In genomic region chr12:30438526-30439120, GRCh38 we compare ENCODE assay signal across 15 cellular contexts.
DNase-seq lines count a peak whose midpoint lies in the region; ATAC-seq, FAIRE-seq and TF ChIP-seq lines count a peak whose summit lies in the region.
"Had no signal": no experiment of that assay in that cellular context is flagged by ENCODE, and none has a peak within 500 bp of the region (broad histone marks: within the 10 kb centered on the region; RNA-seq: fewer than 3 reads in every experiment).

No MANE protein-coding gene starts in this region.

- H3K27me3 ChIP-seq in pancreas = no peaks in the 10 kb centered on the region

- 47 to 51% methylated on average over 2 of the region's 2 CpGs for WGBS in pancreas, 2 donors

- intact Hi-C loops in pancreas (cut with DNase I) = no loop called here

- TF ChIP-seq CTCF in LNCaP clone FGC (IDR thresholded peaks at IDR 0.05; ENCODE audit: control insufficient read depth, extremely low read depth, insufficient read depth) (no peak), pancreas (IDR thresholded peaks at IDR 0.05) (no peak)

- DNase-seq in NCI-H524 (lab: John Stamatoyannopoulos, UW) = peak; percentile 16 to 70
- DNase-seq in NCI-H524 treated with DMSO at 0.1 percent for 48 hours (lab: John Stamatoyannopoulos, UW) = no peak
- DNase-seq in LNCaP clone FGC (ENCODE audit: low read depth) = peak; percentile 67
- no peak for DNase-seq in pancreas
- no peak for DNase-seq in activated effector memory CD4-positive, alpha-beta T cell treated with anti-CD3 and anti-CD28 coated beads, Interleukin-2, amount 50 U/mL, for 16 hours
- DNase-seq: C1 segment of cervical spinal cord, EL, HFFc6, Kasumi-1, NCI-H1436, NCI-H446 treated with DMSO at 0.1 percent for 48 hours, T-cell had no signal

- no peak for FAIRE-seq in pancreas (lab: Jason Lieb, UNC)
- FAIRE-seq: H1 had no signal

- H3K4me3 ChIP-seq in LNCaP clone FGC (ENCODE audit: low read depth, low read length) = no peak overlapping the region
- H3K4me3 ChIP-seq in pancreas = no peak overlapping the region

- ATAC-seq in SK-N-SH treated with all-trans-retinoic acid at 6 μM for 48 hours (no peak), pancreas (peak; percentile 28 to 77 (median 61)), HG02938 (IDR thresholded peaks at IDR 0.05; ENCODE audit: unreplicated experiment) (no peak)
- ATAC-seq: T-cell had no signal

- H3K4me1 ChIP-seq in pancreas = peaks cover 0 to 13% (median 0%) of the 10 kb centered on the region in 3 donors

- H3K36me3 ChIP-seq in pancreas = no peaks in the 10 kb centered on the region

- no peaks in the 10 kb centered on the region for H3K9me3 ChIP-seq in pancreas

- H3K27ac ChIP-seq in pancreas = peak overlapping the region in 2 of 4 donors; percentile 6 to 42

TF ChIP-seq in SK-N-SH treated with all-trans-retinoic acid at 6 μM for 48 hours, 23 proteins besides CTCF, POLR2A, EP300 and RAD21:
- TF ChIP-seq ZFP30 (CRISPR knock-in tag; IDR thresholded peaks at IDR 0.05) (no peak), RARB (CRISPR knock-in tag; IDR thresholded peaks at IDR 0.05) (no peak), CREB5 (CRISPR knock-in tag; IDR thresholded peaks at IDR 0.05; ENCODE audit: low read depth) (no peak), ISL1 (CRISPR knock-in tag; IDR thresholded peaks at IDR 0.05) (peak; percentile 78), ZNF565 (CRISPR knock-in tag; conservative IDR thresholded peaks at IDR 0.05; ENCODE audit: low read depth) (no peak), CSRNP3 (CRISPR knock-in tag; IDR thresholded peaks at IDR 0.05) (no peak), GLIS3 (CRISPR knock-in tag; IDR thresholded peaks at IDR 0.05) (no peak), ARNTL (CRISPR knock-in tag; IDR thresholded peaks at IDR 0.05; ENCODE audit: borderline replicate concordance, low read depth) (no peak), TOX (CRISPR knock-in tag; IDR thresholded peaks at IDR 0.05; ENCODE audit: borderline replicate concordance) (no peak), BACH2 (CRISPR knock-in tag; IDR thresholded peaks at IDR 0.05; ENCODE audit: borderline replicate concordance) (no peak), TCF4 (CRISPR knock-in tag; IDR thresholded peaks at IDR 0.05; ENCODE audit: borderline replicate concordance) (peak; percentile 61), ZNF70 (CRISPR knock-in tag; IDR thresholded peaks at IDR 0.05) (no peak), OSR1 (CRISPR knock-in tag; IDR thresholded peaks at IDR 0.05) (no peak), SNAI2 (CRISPR knock-in tag; IDR thresholded peaks at IDR 0.05) (no peak)
- TF ChIP-seq, protein P1, sequence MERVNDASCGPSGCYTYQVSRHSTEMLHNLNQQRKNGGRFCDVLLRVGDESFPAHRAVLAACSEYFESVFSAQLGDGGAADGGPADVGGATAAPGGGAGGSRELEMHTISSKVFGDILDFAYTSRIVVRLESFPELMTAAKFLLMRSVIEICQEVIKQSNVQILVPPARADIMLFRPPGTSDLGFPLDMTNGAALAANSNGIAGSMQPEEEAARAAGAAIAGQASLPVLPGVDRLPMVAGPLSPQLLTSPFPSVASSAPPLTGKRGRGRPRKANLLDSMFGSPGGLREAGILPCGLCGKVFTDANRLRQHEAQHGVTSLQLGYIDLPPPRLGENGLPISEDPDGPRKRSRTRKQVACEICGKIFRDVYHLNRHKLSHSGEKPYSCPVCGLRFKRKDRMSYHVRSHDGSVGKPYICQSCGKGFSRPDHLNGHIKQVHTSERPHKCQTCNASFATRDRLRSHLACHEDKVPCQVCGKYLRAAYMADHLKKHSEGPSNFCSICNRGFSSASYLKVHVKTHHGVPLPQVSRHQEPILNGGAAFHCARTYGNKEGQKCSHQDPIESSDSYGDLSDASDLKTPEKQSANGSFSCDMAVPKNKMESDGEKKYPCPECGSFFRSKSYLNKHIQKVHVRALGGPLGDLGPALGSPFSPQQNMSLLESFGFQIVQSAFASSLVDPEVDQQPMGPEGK (CRISPR knock-in tag; IDR thresholded peaks at IDR 0.05; ENCODE audit: borderline replicate concordance) = no peak
- TF ChIP-seq, protein P2, sequence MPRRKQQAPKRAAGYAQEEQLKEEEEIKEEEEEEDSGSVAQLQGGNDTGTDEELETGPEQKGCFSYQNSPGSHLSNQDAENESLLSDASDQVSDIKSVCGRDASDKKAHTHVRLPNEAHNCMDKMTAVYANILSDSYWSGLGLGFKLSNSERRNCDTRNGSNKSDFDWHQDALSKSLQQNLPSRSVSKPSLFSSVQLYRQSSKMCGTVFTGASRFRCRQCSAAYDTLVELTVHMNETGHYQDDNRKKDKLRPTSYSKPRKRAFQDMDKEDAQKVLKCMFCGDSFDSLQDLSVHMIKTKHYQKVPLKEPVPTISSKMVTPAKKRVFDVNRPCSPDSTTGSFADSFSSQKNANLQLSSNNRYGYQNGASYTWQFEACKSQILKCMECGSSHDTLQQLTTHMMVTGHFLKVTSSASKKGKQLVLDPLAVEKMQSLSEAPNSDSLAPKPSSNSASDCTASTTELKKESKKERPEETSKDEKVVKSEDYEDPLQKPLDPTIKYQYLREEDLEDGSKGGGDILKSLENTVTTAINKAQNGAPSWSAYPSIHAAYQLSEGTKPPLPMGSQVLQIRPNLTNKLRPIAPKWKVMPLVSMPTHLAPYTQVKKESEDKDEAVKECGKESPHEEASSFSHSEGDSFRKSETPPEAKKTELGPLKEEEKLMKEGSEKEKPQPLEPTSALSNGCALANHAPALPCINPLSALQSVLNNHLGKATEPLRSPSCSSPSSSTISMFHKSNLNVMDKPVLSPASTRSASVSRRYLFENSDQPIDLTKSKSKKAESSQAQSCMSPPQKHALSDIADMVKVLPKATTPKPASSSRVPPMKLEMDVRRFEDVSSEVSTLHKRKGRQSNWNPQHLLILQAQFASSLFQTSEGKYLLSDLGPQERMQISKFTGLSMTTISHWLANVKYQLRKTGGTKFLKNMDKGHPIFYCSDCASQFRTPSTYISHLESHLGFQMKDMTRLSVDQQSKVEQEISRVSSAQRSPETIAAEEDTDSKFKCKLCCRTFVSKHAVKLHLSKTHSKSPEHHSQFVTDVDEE (CRISPR knock-in tag; IDR thresholded peaks at IDR 0.05) = no peak

Comparison
In these comparisons a context has a peak if more than half of its experiments do, and no peak if none do; other contexts are left out.
1. DNase-seq: peak in NCI-H524 (2 of 2) and LNCaP clone FGC (single experiment); none in NCI-H524 treated with DMSO at 0.1 percent for 48 hours (single experiment), pancreas (0 of 6) and activated effector memory CD4-positive, alpha-beta T cell treated with anti-CD3 and anti-CD28 coated beads, Interleukin-2, amount 50 U/mL, for 16 hours (single experiment).
2. ATAC-seq: peak in pancreas (4 of 4); none in SK-N-SH treated with all-trans-retinoic acid at 6 μM for 48 hours (single experiment) and HG02938 (single experiment).